Comparison of ENCODE assay signal across 17 cellular contexts in the genomic region with DNA sequence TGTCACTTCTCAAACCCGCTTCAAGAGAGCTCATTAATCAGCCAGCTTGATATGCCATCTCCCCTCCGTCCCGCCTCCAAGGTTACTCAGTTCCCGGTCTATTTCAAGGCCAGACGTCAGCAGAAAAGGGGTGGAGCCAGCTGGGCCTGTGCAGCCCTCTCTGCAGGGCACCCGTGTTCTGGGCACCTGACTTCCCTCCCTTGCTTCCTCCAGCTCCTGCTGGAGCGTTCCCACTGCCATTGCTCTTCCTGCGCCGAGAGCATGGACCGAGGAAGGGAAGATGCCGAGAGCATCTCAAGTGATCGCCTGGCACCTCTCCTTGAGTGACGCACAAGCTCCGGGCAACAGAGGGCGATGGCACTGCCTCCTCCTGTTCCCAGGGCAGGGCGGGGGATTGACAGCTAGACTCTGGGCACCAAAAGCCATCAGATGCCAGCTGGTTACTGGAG. TPM values are rescaled to one million over a fixed set of nuclear protein-coding genes. Genes with fewer than 3 reads are reported as not detected.
"Had no signal": no experiment of that assay in that cellular context is flagged by ENCODE, and none has a peak within 500 bp of the region (broad histone marks: within the 10 kb centered on the region; RNA-seq: fewer than 3 reads in every experiment).

No MANE protein-coding gene starts in this region.

- H3K36me3 ChIP-seq: cardiac muscle cell had no signal

- H3K4me1 ChIP-seq: parathyroid adenoma, vagina had no signal

- ATAC-seq: stimulated activated naive B cell treated with anti-CD40 and anti-IgM and Interleukin-4, amounts not matched to agents 10 μg/mL and 1 μg/mL and 100 μg/mL, for 72 hours had no signal

- H3K4me3 ChIP-seq: cardiac muscle cell, esophagus muscularis mucosa, lung, skin epidermis, tibial nerve, vagina had no signal

- H3K27ac ChIP-seq: cardiac muscle cell, esophagus muscularis mucosa, parathyroid adenoma, skin epidermis, tibial nerve, vagina had no signal

- H3K9me3 ChIP-seq: esophagus muscularis mucosa, tibial nerve, vagina had no signal

- DNase-seq: activated CD4-positive, alpha-beta T cell treated with anti-CD3 and anti-CD28 coated beads, Interleukin-2, amount 50 U/mL, for 4 hours; activated CD4-positive, CD25-positive, alpha-beta regulatory T cell treated with anti-CD3 and anti-CD28 coated beads, Interleukin-2, amount 50 U/mL, for 72 hours; activated naive CD4-positive, alpha-beta T cell treated with anti-CD3 and anti-CD28 coated beads, Interleukin-2, amount 10 ng/mL, durations not matched to agents 7 days and 5 days; cortex of kidney; effector CD4-positive, alpha-beta T cell; kidney glomerular epithelial cell; retina; stimulated activated CD4-positive, alpha-beta T cell treated with anti-CD3 and anti-CD28 coated beads, Interleukin-15, amount 100 ng/mL, for 24 hours; stimulated activated CD4-positive, alpha-beta T cell treated with anti-CD3 and anti-CD28 coated beads, Interleukin-4, amount 100 ng/mL, for 1 hour; stimulated activated naive B cell treated with anti-CD40 and anti-IgM and Interleukin-4, amounts not matched to agents 10 μg/mL and 1 μg/mL and 100 μg/mL, for 72 hours had no signal

- H3K27me3 ChIP-seq: cardiac muscle cell, esophagus muscularis mucosa, tibial nerve, vagina had no signal

RNA-seq across cellular contexts. Expression of a gene that starts 54.1 kb away (rescaled TPM):
- total RNA-seq: vagina had no signal
